23 cellular contexts compared by ENCODE assay signal in the genomic region with DNA sequence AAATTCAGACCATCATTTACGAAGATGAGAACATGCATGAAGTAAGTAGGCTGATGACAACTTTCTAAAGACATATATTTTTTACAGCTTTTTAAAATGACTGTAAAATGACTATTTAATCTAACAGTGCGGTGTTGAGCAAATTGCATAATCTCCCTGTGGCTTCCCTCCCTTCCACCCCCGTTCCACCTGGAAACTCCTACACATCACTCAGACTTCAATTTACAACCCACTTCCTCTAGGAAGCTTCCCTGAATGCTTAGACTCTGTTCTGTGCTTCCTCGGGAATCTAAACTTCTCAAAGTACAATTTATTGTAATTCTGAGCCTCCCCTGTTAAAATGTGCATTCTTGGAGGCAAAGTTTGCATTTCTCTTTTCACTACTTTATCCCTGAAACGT.
"Had no signal": no experiment of that assay in that cellular context is flagged by ENCODE, and none has a peak within 500 bp of the region (broad histone marks: within the 10 kb centered on the region; RNA-seq: fewer than 3 reads in every experiment).

No MANE protein-coding gene starts in this region.

- DNase-seq: dorsolateral prefrontal cortex; effector CD4-positive, alpha-beta T cell; foreskin fibroblast; kidney; left lung; mesenchymal stem cell; mucosa of descending colon; naive B cell; pancreas; stimulated activated CD4-positive, alpha-beta T cell treated with anti-CD3 and anti-CD28 coated beads, Interleukin-12 subunit alpha, Interleukin-12 subunit beta, amount 100 ng/mL, for 4 hours; stimulated activated CD4-positive, alpha-beta T cell treated with anti-CD3 and anti-CD28 coated beads, Interleukin-1b, Interleukin-23, amount 100 ng/mL, for 48 hours; stimulated activated CD4-positive, alpha-beta T cell treated with anti-CD3 and anti-CD28 coated beads, Interleukin-4, amount 100 ng/mL, for 1 hour; stimulated activated CD8-positive, alpha-beta memory T cell treated with anti-CD3 and anti-CD28 coated beads, Interleukin-4, amount 100 ng/mL, for 48 hours; stimulated activated naive CD4-positive, alpha-beta T cell treated with Interleukin-2 at 50 U/mL for 16 hours; stomach; thyroid gland; trophoblast cell had no signal

- H3K27ac ChIP-seq: dorsolateral prefrontal cortex, gastroesophageal sphincter, left lung, neutrophil, pancreas, stomach, thyroid gland, vagina had no signal

- H3K4me1 ChIP-seq: gastroesophageal sphincter, left lung, pancreas, stomach, thyroid gland, vagina had no signal

- H3K9me3 ChIP-seq: gastroesophageal sphincter, left lung, mucosa of descending colon, neutrophil, pancreas, stomach, thyroid gland, vagina had no signal

- ATAC-seq: gastroesophageal sphincter; left lung; mucosa of descending colon; natural killer cell treated with Interleukin-12 subunit alpha and Interleukin-12 subunit beta and Interleukin-15 and Interleukin-18, amount 100 ng/mL, for 72 hours; pancreas; sciatic nerve had no signal

- H3K27me3 ChIP-seq: dorsolateral prefrontal cortex, gastroesophageal sphincter, left lung, neutrophil, pancreas, stomach, thyroid gland, vagina had no signal

- H3K4me3 ChIP-seq: dorsolateral prefrontal cortex, gastroesophageal sphincter, left lung, mucosa of descending colon, pancreas, smooth muscle cell, stomach, thyroid gland, vagina had no signal

- H3K36me3 ChIP-seq: pancreas, stomach, thyroid gland, vagina had no signal
